Comparison of ENCODE assay signal across 24 cellular contexts in genomic region chr14:89481167-89481566, GRCh38.
DNase-seq lines count a peak whose midpoint lies in the region; ATAC-seq and TF ChIP-seq lines count a peak whose summit lies in the region.
"Had no signal": no experiment of that assay in that cellular context is flagged by ENCODE, and none has a peak within 500 bp of the region (broad histone marks: within the 10 kb centered on the region; RNA-seq: fewer than 3 reads in every experiment).

No MANE protein-coding gene starts in this region.

- TF ChIP-seq RAD21 in IMR-90 (IDR thresholded peaks at IDR 0.05; ENCODE audit: low read length), result no peak

- TF ChIP-seq CTCF in IMR-90 (conservative IDR thresholded peaks at IDR 0.05; ENCODE audit: low read depth, low read length) (no peak), gastroesophageal sphincter (IDR thresholded peaks at IDR 0.05) (no peak), foreskin fibroblast (IDR thresholded peaks at IDR 0.05; ENCODE audit: low read depth, low read length) (no peak)

- H3K4me2 ChIP-seq in IMR-90 (ENCODE audit: low read depth, low read length) (no peak overlapping the region), mesenchymal stem cell (ENCODE audit: low read length, poor library complexity, severe bottlenecking) (no peak overlapping the region)
- H3K4me2 ChIP-seq: BLaER1 treated with 17β-estradiol and CSF1 and Interleukin-3, amounts not matched to agents 10 nM and 100 nM had no signal

- H2BK15ac ChIP-seq in IMR-90 (ENCODE audit: low read depth, low read length), result no peak overlapping the region; the same call in 2 of the 3 replicates
- no peak overlapping the region for H2BK15ac ChIP-seq in mesenchymal stem cell (ENCODE audit: low read depth, poor library complexity, severe bottlenecking)

- CTCF ChIA-PET in IMR-90 (lab: Yijun Ruan, JAX), result interaction anchor here (1.4 kb wide), 1 partner anchor 13 kb away, joined by 3 read pairs; no protein-coding TSS in a partner anchor

- POLR2A ChIA-PET in IMR-90 (lab: Charles Lee; ENCODE audit: unreplicated experiment), result no interaction called here

- no peaks in the 10 kb centered on the region; the same call in 1 of the 2 replicates for H3K4me1 ChIP-seq in IMR-90 (ENCODE audit: control insufficient read depth, insufficient read depth, low read length)
- peaks cover 0 to 6% (median 0%) of the 10 kb centered on the region in 3 donors for H3K4me1 ChIP-seq in gastroesophageal sphincter
- H3K4me1 ChIP-seq in mesenchymal stem cell (ENCODE audit: control insufficient read depth, insufficient read depth, low read depth, low read length), result peaks cover 3% of the 10 kb centered on the region
- H3K4me1 ChIP-seq in subcutaneous abdominal adipose tissue (ENCODE audit: control insufficient read depth in 5 of 5, insufficient read depth in 5 of 5, low read length in 5 of 5), result peaks cover 2 to 55% (median 45%) of the 10 kb centered on the region in 5 donors
- H3K4me1 ChIP-seq: parathyroid adenoma, SJCRH30 had no signal

- no peaks in the 10 kb centered on the region for H4K20me1 ChIP-seq in IMR-90 (ENCODE audit: insufficient read depth, low read length)
- H4K20me1 ChIP-seq: BLaER1 treated with 17β-estradiol and CSF1 and Interleukin-3, amounts not matched to agents 10 nM and 100 nM had no signal

- intact Hi-C loops in IMR-90 (cut with micrococcal nuclease), result no loop called here

- no peak overlapping the region for H3K56ac ChIP-seq in IMR-90 (ENCODE audit: extremely low read depth, insufficient read depth, low read length)

- H2AFZ ChIP-seq in IMR-90 (replicated peaks; ENCODE audit: low read length, poor library complexity) (no peak overlapping the region), mesenchymal stem cell (ENCODE audit: low read depth, low read length) (no peak overlapping the region)
- H2AFZ ChIP-seq: parathyroid adenoma had no signal

- ATAC-seq in IMR-90 (ENCODE audit: low read depth) (no peak), gastroesophageal sphincter (peak; percentile 87), HG03025 (IDR thresholded peaks at IDR 0.05; ENCODE audit: low FRiP score, unreplicated experiment) (no peak)
- ATAC-seq: left colon; natural killer cell treated with Interleukin-12 subunit alpha and Interleukin-12 subunit beta and Interleukin-15 and Interleukin-18, amount 100 ng/mL, for 72 hours had no signal

- dilution Hi-C loops in IMR-90 (cut with HindIII; ENCODE audit: low sequenced_read_pairs, unreplicated experiment), result no loop called here

- H2BK5ac ChIP-seq in IMR-90 (ENCODE audit: low read depth, low read length, poor library complexity, severe bottlenecking), result no peak overlapping the region
- H2BK5ac ChIP-seq in mesenchymal stem cell (ENCODE audit: low read depth, low read length, poor library complexity, severe bottlenecking), result no peak overlapping the region

- in situ Hi-C loops in IMR-90 (cut with MboI; ENCODE audit: low sequenced_read_pairs), result no loop called here

- H2BK20ac ChIP-seq in IMR-90 (ENCODE audit: low read depth, low read length), result no peak overlapping the region

- H3K36me3 ChIP-seq in IMR-90 (ENCODE audit: control insufficient read depth, insufficient read depth, low read length) (no peaks in the 10 kb centered on the region; the same call in 1 of the 2 replicates), gastroesophageal sphincter (no peaks in the 10 kb centered on the region), mesenchymal stem cell (ENCODE audit: control insufficient read depth in 1 of 2, insufficient read depth in 2 of 2, low read depth in 1 of 2, low read length in 2 of 2) (peaks cover 0 to 7% of the 10 kb centered on the region in 2 experiments), subcutaneous abdominal adipose tissue (ENCODE audit: control insufficient read depth in 5 of 5, insufficient read depth in 5 of 5, low read length in 5 of 5) (peaks cover 0 to 3% (median 0%) of the 10 kb centered on the region in 5 donors)
- H3K36me3 ChIP-seq: Peyer's patch, SJCRH30 had no signal

- H3K9me3 ChIP-seq in IMR-90 (ENCODE audit: control insufficient read depth, insufficient read depth, low read length) (no peaks in the 10 kb centered on the region), gastroesophageal sphincter (no peaks in the 10 kb centered on the region), mesenchymal stem cell (ENCODE audit: control insufficient read depth, low read length) (no peaks in the 10 kb centered on the region), subcutaneous abdominal adipose tissue (ENCODE audit: control insufficient read depth in 5 of 5, low read length in 5 of 5) (no peaks in the 10 kb centered on the region)
- H3K9me3 ChIP-seq: Peyer's patch, SJCRH30 had no signal

- H2BK120ac ChIP-seq in IMR-90 (ENCODE audit: low read depth, low read length), result no peak overlapping the region
- no peak overlapping the region for H2BK120ac ChIP-seq in mesenchymal stem cell (ENCODE audit: low read depth, low read length)

- no peak overlapping the region for H3K4me3 ChIP-seq in IMR-90 (ENCODE audit: insufficient read depth, low read depth, low read length)
- H3K4me3 ChIP-seq in gastroesophageal sphincter, result no peak overlapping the region
- no peak overlapping the region for H3K4me3 ChIP-seq in mesenchymal stem cell (ENCODE audit: insufficient read depth in 1 of 2, low read depth in 1 of 2, low read length in 2 of 2)
- H3K4me3 ChIP-seq in subcutaneous abdominal adipose tissue (ENCODE audit: low read depth in 1 of 5, low read length in 5 of 5), result no peak overlapping the region
- no peak overlapping the region for H3K4me3 ChIP-seq in foreskin fibroblast (ENCODE audit: low read depth in 1 of 2, low read length in 2 of 2)
- H3K4me3 ChIP-seq: BLaER1 treated with 17β-estradiol and CSF1 and Interleukin-3, amounts not matched to agents 10 nM and 100 nM; Peyer's patch; SJCRH30 had no signal

- H3K79me1 ChIP-seq in IMR-90 (ENCODE audit: low read depth in 1 of 2, low read length in 2 of 2) (peaks cover 8 to 17% of the 10 kb centered on the region in 2 experiments; a peak in 2 of 4 replicates), mesenchymal stem cell (replicated peaks; ENCODE audit: low read length, poor library complexity, severe bottlenecking) (peaks cover 13% of the 10 kb centered on the region)

- H3K27me3 ChIP-seq in IMR-90 (ENCODE audit: control insufficient read depth, insufficient read depth, low read length), result no peaks in the 10 kb centered on the region
- no peaks in the 10 kb centered on the region for H3K27me3 ChIP-seq in gastroesophageal sphincter
- H3K27me3 ChIP-seq in mesenchymal stem cell (ENCODE audit: control insufficient read depth in 1 of 2, insufficient read depth in 1 of 2, low read length in 2 of 2), result no peaks in the 10 kb centered on the region
- H3K27me3 ChIP-seq in subcutaneous abdominal adipose tissue (ENCODE audit: control insufficient read depth in 5 of 5, insufficient read depth in 4 of 5, low read length in 5 of 5), result no peaks in the 10 kb centered on the region
- H3K27me3 ChIP-seq: BLaER1 treated with 17β-estradiol and CSF1 and Interleukin-3, amounts not matched to agents 10 nM and 100 nM; Peyer's patch; SJCRH30 had no signal

- TF ChIP-seq POLR2A in IMR-90 (IDR thresholded peaks at IDR 0.05; ENCODE audit: low read depth, low read length) (no peak), gastroesophageal sphincter (IDR thresholded peaks at IDR 0.05) (no peak)

- BruUV-seq in IMR-90 (replicated peaks; lab: Mats Ljungman, UMichigan), result no TSS peak

- DNase-seq in IMR-90, result no peak
- DNase-seq in mesenchymal stem cell, result peak; percentile 37
- no peak for DNase-seq in GOT3 (lab: John Stamatoyannopoulos, UW)
- no peak for DNase-seq in NCI-H226
- DNase-seq in foreskin fibroblast, result no peak
- DNase-seq: activated CD4-positive, alpha-beta T cell treated with anti-CD3 and anti-CD28 coated beads, Interleukin-2, amount 10 ng/mL, durations not matched to agents 7 days and 5 days; activated naive CD4-positive, alpha-beta T cell treated with anti-CD3 and anti-CD28 coated beads, Interleukin-2, amount 10 ng/mL, durations not matched to agents 7 days and 5 days; amygdala; DND-41; Kasumi-1; NCI-H1694 treated with DMSO at 0.1 percent for 48 hours; NCI-H2171; NCI-H526; SJCRH30; stimulated activated CD4-positive, alpha-beta T cell treated with anti-CD3 and anti-CD28 coated beads, Interleukin-1b, Interleukin-23, amount 100 ng/mL, for 48 hours; T-helper 1 cell had no signal

- H3K14ac ChIP-seq in IMR-90 (replicated peaks; ENCODE audit: low read depth, low read length) (no peak overlapping the region), mesenchymal stem cell (ENCODE audit: low read length in 2 of 2) (no peak overlapping the region)

- WGBS in IMR-90 (ENCODE audit: extremely low coverage in 2 of 2, insufficient read length in 1 of 2), 2 experiments, result 92% methylated on average over 6 of the region's 11 CpGs; no CpG with 5 or more reads in 1 of the 2 experiments
- 64 to 92% methylated on average over 5 to 6 of the region's 11 CpGs for WGBS in gastroesophageal sphincter (ENCODE audit: low coverage in 1 of 2), 2 donors
- WGBS in mesenchymal stem cell, result 58% methylated on average over 11 of the region's 11 CpGs

- H2AK9ac ChIP-seq in IMR-90 (replicated peaks; ENCODE audit: low read depth, low read length, poor library complexity), result no peak overlapping the region

- H3K23ac ChIP-seq in IMR-90 (ENCODE audit: low read depth, low read length), result no peak overlapping the region
- no peak overlapping the region for H3K23ac ChIP-seq in mesenchymal stem cell (ENCODE audit: low read length in 2 of 2)

- no peak overlapping the region for H4K5ac ChIP-seq in IMR-90 (ENCODE audit: low read depth, low read length)

- TF ChIP-seq EP300 in gastroesophageal sphincter (IDR thresholded peaks at IDR 0.05), result no peak

- H3K9ac ChIP-seq in IMR-90 (ENCODE audit: low read depth, low read length) (no peak overlapping the region), mesenchymal stem cell (ENCODE audit: low read length) (peak overlapping the region; percentile 31), subcutaneous abdominal adipose tissue (ENCODE audit: low read length in 5 of 5) (peak overlapping the region in 2 of 5 donors; percentile 41 to 54)
- H3K9ac ChIP-seq: BLaER1 treated with 17β-estradiol and CSF1 and Interleukin-3, amounts not matched to agents 10 nM and 100 nM; parathyroid adenoma had no signal

- peaks cover 8% of the 10 kb centered on the region for H3K9me1 ChIP-seq in IMR-90 (ENCODE audit: insufficient read depth, low read length)

- H3K4ac ChIP-seq in IMR-90 (ENCODE audit: low read depth, low read length) (no peak overlapping the region), mesenchymal stem cell (ENCODE audit: low read depth in 1 of 2, low read length in 2 of 2) (no peak overlapping the region)

- no peak overlapping the region for H2BK12ac ChIP-seq in mesenchymal stem cell (ENCODE audit: low read length in 2 of 2)

- H3K18ac ChIP-seq in IMR-90 (ENCODE audit: low read depth, low read length) (no peak overlapping the region), mesenchymal stem cell (ENCODE audit: low read depth in 1 of 2, low read length in 2 of 2) (peak overlapping the region; percentile 37 to 39)

- H2AK5ac ChIP-seq in IMR-90 (ENCODE audit: low read depth, low read length) (0 out of 2 replicates have a peak overlapping the region, but pooled peaks have one; percentile 38), mesenchymal stem cell (ENCODE audit: low read length, severe bottlenecking) (no peak overlapping the region)

- no peak overlapping the region for H4K8ac ChIP-seq in IMR-90 (ENCODE audit: low read depth in 2 of 2, low read length in 2 of 2)
- no peak overlapping the region for H4K8ac ChIP-seq in mesenchymal stem cell (ENCODE audit: low read length)

- H4K91ac ChIP-seq in IMR-90 (ENCODE audit: insufficient read depth, low read depth, low read length), result no peak overlapping the region
- no peak overlapping the region for H4K91ac ChIP-seq in mesenchymal stem cell (ENCODE audit: low read length)

- H3K27ac ChIP-seq in IMR-90 (ENCODE audit: insufficient read depth, low read length), result no peak overlapping the region
- peak overlapping the region in 2 of 4 donors; percentile 36 to 63 for H3K27ac ChIP-seq in gastroesophageal sphincter
- no peak overlapping the region for H3K27ac ChIP-seq in mesenchymal stem cell (ENCODE audit: low read length, poor library complexity, severe bottlenecking)
- peak overlapping the region; percentile 89 for H3K27ac ChIP-seq in subcutaneous abdominal adipose tissue (ENCODE audit: low read depth, low read length)
- H3K27ac ChIP-seq: BLaER1 treated with 17β-estradiol and CSF1 and Interleukin-3, amounts not matched to agents 10 nM and 100 nM; parathyroid adenoma; Peyer's patch; SJCRH30 had no signal
